ENCODE assay signal across 11 cellular contexts in the genomic region with DNA sequence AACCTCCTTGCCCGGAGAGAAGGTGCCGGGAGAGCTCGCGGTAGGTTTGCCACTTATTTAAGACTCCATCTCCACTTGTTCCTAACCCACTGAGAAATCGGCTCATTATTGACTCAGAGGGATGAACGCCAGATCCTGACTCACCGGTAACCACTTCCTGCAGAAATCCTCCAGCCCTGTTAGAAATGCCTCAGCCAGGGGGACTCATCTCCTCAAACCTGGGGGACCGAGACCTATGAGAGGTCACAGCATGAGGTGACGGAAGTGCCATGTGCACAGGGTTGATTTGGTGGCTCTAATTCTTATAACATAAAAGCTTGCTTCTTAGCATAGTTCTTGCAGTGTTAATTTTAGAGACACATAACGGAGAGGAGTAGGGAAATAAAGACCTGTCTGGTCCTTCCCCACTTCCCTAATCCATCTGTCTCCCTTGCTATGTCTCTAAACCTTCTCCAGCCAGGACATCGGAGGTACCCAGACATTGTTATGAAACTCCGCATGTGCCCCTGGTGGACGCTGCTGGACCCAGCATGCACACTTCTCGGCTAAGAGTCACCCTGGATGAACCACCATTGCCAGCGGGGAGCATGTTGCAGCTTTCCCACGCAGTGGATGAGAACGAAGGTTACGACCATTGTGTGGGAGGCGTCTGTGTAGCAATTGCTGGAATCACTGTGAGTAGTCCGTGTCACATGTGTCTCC.
A peak's percentile ranks its signal among the peaks of the same experiment; 100 is the strongest.
DNase-seq lines count a peak whose midpoint lies in the region; ATAC-seq and TF ChIP-seq lines count a peak whose summit lies in the region.
"Had no signal": no experiment of that assay in that cellular context is flagged by ENCODE, and none has a peak within 500 bp of the region (broad histone marks: within the 10 kb centered on the region; RNA-seq: fewer than 3 reads in every experiment).

No MANE protein-coding gene starts in this region.

- no peak overlapping the region for H3K4me3 ChIP-seq in fibroblast of the aortic adventitia (ENCODE audit: low read depth, low read length)
- H3K4me3 ChIP-seq in testis = no peak overlapping the region
- no peak overlapping the region for H3K4me3 ChIP-seq in Karpas-422 (ENCODE audit: low read length)
- H3K4me3 ChIP-seq: SJCRH30 had no signal

- CTCF ChIA-PET in activated naive CD4-positive, alpha-beta T cell treated with anti-CD3 and anti-CD28 coated beads, Interleukin-2, amount 10 ng/mL, durations not matched to agents 7 days and 5 days (lab: Charles Lee) = no interaction called here
- CTCF ChIA-PET in activated CD8-positive, alpha-beta memory T cell treated with anti-CD3 and anti-CD28 coated beads, Interleukin-2, amount 10 ng/mL, durations not matched to agents 7 days and 5 days (lab: Charles Lee) = no interaction called here

- H3K36me3 Mint-ChIP-seq in activated naive CD4-positive, alpha-beta T cell treated with anti-CD3 and anti-CD28 coated beads, Interleukin-2, amount 50 U/mL, for 72 hours = peaks cover 0 to 4% of the 10 kb centered on the region in 2 donors
- no peaks in the 10 kb centered on the region for H3K36me3 Mint-ChIP-seq in activated naive CD4-positive, alpha-beta T cell treated with anti-CD3 and anti-CD28 coated beads, Interleukin-2, amount 10 ng/mL, durations not matched to agents 7 days and 5 days
- H3K36me3 Mint-ChIP-seq in activated CD8-positive, alpha-beta memory T cell treated with anti-CD3 and anti-CD28 coated beads, Interleukin-2, amount 10 ng/mL, durations not matched to agents 7 days and 5 days = no peaks in the 10 kb centered on the region
- H3K36me3 Mint-ChIP-seq: brain had no signal

- no peaks in the 10 kb centered on the region for H3K4me1 ChIP-seq in testis
- no peaks in the 10 kb centered on the region for H3K4me1 ChIP-seq in Karpas-422 (ENCODE audit: low read length)
- H3K4me1 ChIP-seq: SJCRH30 had no signal

- no peak for TF ChIP-seq POLR2A in testis (IDR thresholded peaks at IDR 0.05)

- no peak overlapping the region for H2AFZ ChIP-seq in Karpas-422 (ENCODE audit: low read length)

- peaks cover 10% of the 10 kb centered on the region for H3K27me3 Mint-ChIP-seq in activated naive CD4-positive, alpha-beta T cell treated with anti-CD3 and anti-CD28 coated beads, Interleukin-2, amount 10 ng/mL, durations not matched to agents 7 days and 5 days
- peaks cover 7% of the 10 kb centered on the region for H3K27me3 Mint-ChIP-seq in activated CD8-positive, alpha-beta memory T cell treated with anti-CD3 and anti-CD28 coated beads, Interleukin-2, amount 10 ng/mL, durations not matched to agents 7 days and 5 days

- whole genome bisulfite sequencing in testis, 2 donors = 47 to 54% methylated on average over 18 to 20 of the region's 20 CpGs

- no peak overlapping the region for H3K9ac ChIP-seq in Karpas-422 (ENCODE audit: low read length)

- no peak overlapping the region for H3K4me2 ChIP-seq in Karpas-422 (ENCODE audit: low read depth, low read length, poor library complexity, severe bottlenecking)

- H3K27ac Mint-ChIP-seq in activated naive CD4-positive, alpha-beta T cell treated with anti-CD3 and anti-CD28 coated beads, Interleukin-2, amount 50 U/mL, for 72 hours = no peak overlapping the region
- no peak overlapping the region for H3K27ac Mint-ChIP-seq in activated naive CD4-positive, alpha-beta T cell treated with anti-CD3 and anti-CD28 coated beads, Interleukin-2, amount 10 ng/mL, durations not matched to agents 7 days and 5 days
- no peak overlapping the region for H3K27ac Mint-ChIP-seq in activated CD8-positive, alpha-beta memory T cell treated with anti-CD3 and anti-CD28 coated beads, Interleukin-2, amount 10 ng/mL, durations not matched to agents 7 days and 5 days

- intact Hi-C loops in testis (cut with DNase I; ENCODE audit: low total_unique reads) = no loop called here

- no peak overlapping the region for H3K27ac ChIP-seq in testis
- H3K27ac ChIP-seq in Karpas-422 (ENCODE audit: low read length) = no peak overlapping the region
- H3K27ac ChIP-seq: SJCRH30 had no signal

- H3K36me3 ChIP-seq in testis (ENCODE audit: low read depth, missing control alignments) (no peaks in the 10 kb centered on the region), Karpas-422 (ENCODE audit: insufficient read depth, low read length) (no peaks in the 10 kb centered on the region)
- H3K36me3 ChIP-seq: SJCRH30 had no signal

- H4K20me1 ChIP-seq in Karpas-422 (ENCODE audit: insufficient read depth, low read depth, low read length) = no peaks in the 10 kb centered on the region

- H3K79me2 ChIP-seq in Karpas-422 (ENCODE audit: low read length) = no peaks in the 10 kb centered on the region

- H3K9me3 ChIP-seq in testis (no peaks in the 10 kb centered on the region), Karpas-422 (ENCODE audit: low read length) (no peaks in the 10 kb centered on the region)
- H3K9me3 ChIP-seq: SJCRH30 had no signal

- peak; percentile 66 to 70 for ATAC-seq in activated naive CD4-positive, alpha-beta T cell treated with anti-CD3 and anti-CD28 coated beads, Interleukin-2, amount 50 U/mL, for 72 hours
- ATAC-seq in activated CD8-positive, alpha-beta memory T cell treated with anti-CD3 and anti-CD28 coated beads, Interleukin-2, amount 10 ng/mL, durations not matched to agents 7 days and 5 days = no peak

- DNase-seq in activated naive CD4-positive, alpha-beta T cell treated with anti-CD3 and anti-CD28 coated beads, Interleukin-2, amount 50 U/mL, for 72 hours (ENCODE audit: low spot score in 2 of 2) = no peak
- DNase-seq in activated naive CD4-positive, alpha-beta T cell treated with anti-CD3 and anti-CD28 coated beads, Interleukin-2, amount 10 ng/mL, durations not matched to agents 7 days and 5 days = no peak
- DNase-seq in RPMI7951 (ENCODE audit: low read depth) (peak; percentile 92), fibroblast of the aortic adventitia (ENCODE audit: low read depth) (peak; percentile 82), testis (peak; percentile 74), NCI-H1105 treated with DMSO at 0.1 percent for 48 hours (lab: John Stamatoyannopoulos, UW) (no peak), Karpas-422 (no peak)
- DNase-seq in activated CD8-positive, alpha-beta memory T cell treated with anti-CD3 and anti-CD28 coated beads, Interleukin-2, amount 10 ng/mL, durations not matched to agents 7 days and 5 days = no peak

- H3K9me3 Mint-ChIP-seq in activated naive CD4-positive, alpha-beta T cell treated with anti-CD3 and anti-CD28 coated beads, Interleukin-2, amount 50 U/mL, for 72 hours = no peaks in the 10 kb centered on the region
- H3K9me3 Mint-ChIP-seq in activated naive CD4-positive, alpha-beta T cell treated with anti-CD3 and anti-CD28 coated beads, Interleukin-2, amount 10 ng/mL, durations not matched to agents 7 days and 5 days = no peaks in the 10 kb centered on the region
- H3K9me3 Mint-ChIP-seq in activated CD8-positive, alpha-beta memory T cell treated with anti-CD3 and anti-CD28 coated beads, Interleukin-2, amount 10 ng/mL, durations not matched to agents 7 days and 5 days (ENCODE audit: low read depth) = no peaks in the 10 kb centered on the region
- H3K9me3 Mint-ChIP-seq: neural crest cell had no signal

- no peaks in the 10 kb centered on the region for H3K4me1 Mint-ChIP-seq in activated naive CD4-positive, alpha-beta T cell treated with anti-CD3 and anti-CD28 coated beads, Interleukin-2, amount 10 ng/mL, durations not matched to agents 7 days and 5 days
- H3K4me1 Mint-ChIP-seq in activated CD8-positive, alpha-beta memory T cell treated with anti-CD3 and anti-CD28 coated beads, Interleukin-2, amount 10 ng/mL, durations not matched to agents 7 days and 5 days = no peaks in the 10 kb centered on the region

- H3K27me3 ChIP-seq in testis (no peaks in the 10 kb centered on the region), Karpas-422 (ENCODE audit: low read length) (no peaks in the 10 kb centered on the region)
- H3K27me3 ChIP-seq: SJCRH30 had no signal

- no peaks in the 10 kb centered on the region for H3K9me2 ChIP-seq in Karpas-422 (replicated peaks; ENCODE audit: insufficient read depth, low read length)

- TF ChIP-seq CTCF in fibroblast of the aortic adventitia (IDR thresholded peaks at IDR 0.05; ENCODE audit: insufficient read depth, low read length) (no peak), testis (IDR thresholded peaks at IDR 0.05) (peak in 2 of 3 experiments; percentile 16 to 20)

- no peak overlapping the region for H3K4me3 Mint-ChIP-seq in activated naive CD4-positive, alpha-beta T cell treated with anti-CD3 and anti-CD28 coated beads, Interleukin-2, amount 10 ng/mL, durations not matched to agents 7 days and 5 days
- no peak overlapping the region for H3K4me3 Mint-ChIP-seq in activated CD8-positive, alpha-beta memory T cell treated with anti-CD3 and anti-CD28 coated beads, Interleukin-2, amount 10 ng/mL, durations not matched to agents 7 days and 5 days
- H3K4me3 Mint-ChIP-seq: brain, neural crest cell had no signal

Comparison
In these comparisons a context has a peak if more than half of its experiments do, and no peak if none do; other contexts are left out.
1. DNase-seq: peak in RPMI7951 (single experiment), fibroblast of the aortic adventitia (single experiment) and testis (single experiment); none in activated naive CD4-positive, alpha-beta T cell treated with anti-CD3 and anti-CD28 coated beads, Interleukin-2, amount 50 U/mL, for 72 hours (0 of 2), activated naive CD4-positive, alpha-beta T cell treated with anti-CD3 and anti-CD28 coated beads, Interleukin-2, amount 10 ng/mL, durations not matched to agents 7 days and 5 days (single experiment), NCI-H1105 treated with DMSO at 0.1 percent for 48 hours (single experiment), Karpas-422 (single experiment) and activated CD8-positive, alpha-beta memory T cell treated with anti-CD3 and anti-CD28 coated beads, Interleukin-2, amount 10 ng/mL, durations not matched to agents 7 days and 5 days (single experiment).